In genomic region chr7:109699661-109700060, GRCh38 we compare ENCODE assay signal across 20 cellular contexts.
DNase-seq lines count a peak whose midpoint lies in the region; ATAC-seq and TF ChIP-seq lines count a peak whose summit lies in the region.
"Had no signal": no experiment of that assay in that cellular context is flagged by ENCODE, and none has a peak within 500 bp of the region (broad histone marks: within the 10 kb centered on the region; RNA-seq: fewer than 3 reads in every experiment).

No MANE protein-coding gene starts in this region.

- peak; percentile 74 for ATAC-seq in PC-3
- no peak for ATAC-seq in HG03280 (IDR thresholded peaks at IDR 0.05; ENCODE audit: unreplicated experiment)
- ATAC-seq in GM18505 (IDR thresholded peaks at IDR 0.05; ENCODE audit: unreplicated experiment) = no peak
- ATAC-seq: A549 had no signal

- H3K36me3 ChIP-seq in PC-3 (ENCODE audit: low read depth, low read length) = no peaks in the 10 kb centered on the region
- H3K36me3 ChIP-seq: BLaER1 treated with 17β-estradiol and CSF1 and Interleukin-3, amounts not matched to agents 10 nM and 100 nM had no signal

- TF ChIP-seq CTCF in C4-2B (conservative IDR thresholded peaks at IDR 0.05) = no peak
- TF ChIP-seq CTCF in LNCaP clone FGC (IDR thresholded peaks at IDR 0.05; ENCODE audit: control insufficient read depth, extremely low read depth, insufficient read depth) = no peak
- TF ChIP-seq CTCF in PC-3 (conservative IDR thresholded peaks at IDR 0.05; ENCODE audit: low read depth, low read length) = no peak

- no peaks in the 10 kb centered on the region for H3F3A ChIP-seq in PC-3 (ENCODE audit: low read length, unreplicated experiment)

- no peak overlapping the region for H3K4me2 ChIP-seq in PC-3 (ENCODE audit: low read length)
- H3K4me2 ChIP-seq: A549; BLaER1 treated with 17β-estradiol and CSF1 and Interleukin-3, amounts not matched to agents 10 nM and 100 nM had no signal

- 0 out of 2 replicates have a peak, but pooled peaks cover 4% of the 10 kb centered on the region for H3K9me3 ChIP-seq in PC-3 (ENCODE audit: low read length)
- H3K9me3 ChIP-seq: A549 had no signal

- POLR2A ChIA-PET in PC-3 (lab: Charles Lee; ENCODE audit: unreplicated experiment) = no interaction called here

- H3K27me3 ChIP-seq in PC-3 (ENCODE audit: low read length) = no peaks in the 10 kb centered on the region
- H3K27me3 ChIP-seq: BLaER1 treated with 17β-estradiol and CSF1 and Interleukin-3, amounts not matched to agents 10 nM and 100 nM had no signal

- H3K79me2 ChIP-seq in PC-3 (ENCODE audit: low read length) = no peaks in the 10 kb centered on the region

- intact Hi-C loops in PC-3 (cut with micrococcal nuclease) = no loop called here

- CTCF ChIA-PET in PC-3 (lab: Charles Lee) = no interaction called here

- no peak overlapping the region for H2AFZ ChIP-seq in PC-3 (ENCODE audit: low read length)

- no peak for TF ChIP-seq POLR2A in GM18505 (IDR thresholded peaks at IDR 0.05; ENCODE audit: borderline replicate concordance, extremely low read depth, insufficient read depth, insufficient read length)

- H3K27ac ChIP-seq in C4-2B = peak overlapping the region; percentile 24; the same call in 1 of the 2 replicates
- H3K27ac ChIP-seq in PC-3 (ENCODE audit: low read length) = no peak overlapping the region
- H3K27ac ChIP-seq: A549; BLaER1 treated with 17β-estradiol and CSF1 and Interleukin-3, amounts not matched to agents 10 nM and 100 nM had no signal

- no peak overlapping the region for H3K4me3 ChIP-seq in LNCaP clone FGC (ENCODE audit: low read depth, low read length)
- H3K4me3 ChIP-seq in PC-3 (ENCODE audit: low read length) = no peak overlapping the region
- H3K4me3 ChIP-seq: A549; BLaER1 treated with 17β-estradiol and CSF1 and Interleukin-3, amounts not matched to agents 10 nM and 100 nM had no signal

- H3K4me1 ChIP-seq in PC-3 (ENCODE audit: insufficient read depth, low read length) = no peaks in the 10 kb centered on the region
- H3K4me1 ChIP-seq: A549; BLaER1 treated with 17β-estradiol and CSF1 and Interleukin-3, amounts not matched to agents 10 nM and 100 nM had no signal

- H4K20me1 ChIP-seq in PC-3 (ENCODE audit: low read length) = no peaks in the 10 kb centered on the region
- H4K20me1 ChIP-seq: BLaER1 treated with 17β-estradiol and CSF1 and Interleukin-3, amounts not matched to agents 10 nM and 100 nM had no signal

- no TSS peak for BruUV-seq in PC-3 (replicated peaks; lab: Mats Ljungman, UMichigan)

- H3K9ac ChIP-seq in PC-3 (ENCODE audit: low read length) = no peak overlapping the region
- H3K9ac ChIP-seq: BLaER1 treated with 17β-estradiol and CSF1 and Interleukin-3, amounts not matched to agents 10 nM and 100 nM had no signal

- DNase-seq in ELR (ENCODE audit: low read depth) (peak; percentile 40), LNCaP clone FGC (ENCODE audit: low read depth) (peak; percentile 39), PC-3 (peak; percentile 32), NCI-H2171 (lab: John Stamatoyannopoulos, UW) (no peak), DMS53 treated with DMSO at 0.1 percent for 48 hours (lab: John Stamatoyannopoulos, UW; ENCODE audit: unreplicated experiment) (no peak)
- DNase-seq: AML-193; CD4-positive, alpha-beta memory T cell; CD4-positive, CD25-positive, alpha-beta regulatory T cell; CD8-positive, alpha-beta memory T cell; COR-L47; DMS 273 treated with DMSO at 0.1 percent for 48 hours; DMS153; DMS53; DMS79 treated with DMSO at 0.1 percent for 48 hours; GF-D8 had no signal

- no peaks in the 10 kb centered on the region for H3K9me2 ChIP-seq in PC-3 (replicated peaks; ENCODE audit: low read length)

Comparison
In these comparisons a context has a peak if more than half of its experiments do, and no peak if none do; other contexts are left out.
1. DNase-seq: peak in ELR (single experiment), LNCaP clone FGC (single experiment) and PC-3 (single experiment); none in NCI-H2171 (single experiment) and DMS53 treated with DMSO at 0.1 percent for 48 hours (single experiment).